14 cellular contexts compared by ENCODE assay signal in genomic region chr1:54795100-54795665, GRCh38. TPM values are rescaled to one million over a fixed set of nuclear protein-coding genes. Genes with fewer than 3 reads are reported as not detected.
DNase-seq lines count a peak whose midpoint lies in the region; ATAC-seq and TF ChIP-seq lines count a peak whose summit lies in the region.
"Had no signal": no experiment of that assay in that cellular context is flagged by ENCODE, and none has a peak within 500 bp of the region (broad histone marks: within the 10 kb centered on the region; RNA-seq: fewer than 3 reads in every experiment).

No MANE protein-coding gene starts in this region.

- CTCF ChIA-PET in CD8-positive, alpha-beta T cell (lab: Charles Lee) = no interaction called here
- CTCF ChIA-PET in IMR-90 (lab: Yijun Ruan, JAX) = no interaction called here

- no peaks in the 10 kb centered on the region for H3K27me3 ChIP-seq in CD8-positive, alpha-beta T cell (ENCODE audit: insufficient read depth, low read length)
- peaks cover 43% of the 10 kb centered on the region for H3K27me3 ChIP-seq in IMR-90 (ENCODE audit: control insufficient read depth, insufficient read depth, low read length)
- no peaks in the 10 kb centered on the region for H3K27me3 ChIP-seq in neural cell (ENCODE audit: insufficient read depth, low read depth, low read length)
- H3K27me3 ChIP-seq in endodermal cell (ENCODE audit: control insufficient read depth, insufficient read depth, low read length, poor library complexity, severe bottlenecking) = peaks cover 7% of the 10 kb centered on the region

- no peaks in the 10 kb centered on the region for H3F3A ChIP-seq in neural cell (ENCODE audit: insufficient read depth, low read length, poor library complexity, severe bottlenecking)

- H3K9ac ChIP-seq in IMR-90 (ENCODE audit: low read depth, low read length) = no peak overlapping the region
- no peak overlapping the region for H3K9ac ChIP-seq in neural cell (ENCODE audit: low read length)
- H3K9ac ChIP-seq in endodermal cell (ENCODE audit: extremely low read depth, low read length, poor library complexity, severe bottlenecking) = no peak overlapping the region

- no peak overlapping the region for H3K56ac ChIP-seq in IMR-90 (ENCODE audit: extremely low read depth, insufficient read depth, low read length)

- TF ChIP-seq CTCF in CD8-positive, alpha-beta T cell (IDR thresholded peaks at IDR 0.05) = no peak
- no peak for TF ChIP-seq CTCF in IMR-90 (conservative IDR thresholded peaks at IDR 0.05; ENCODE audit: low read depth, low read length)
- TF ChIP-seq CTCF in choroid plexus epithelial cell (conservative IDR thresholded peaks at IDR 0.05; ENCODE audit: low read depth, low read length) = peak; percentile 8
- TF ChIP-seq CTCF in neural cell (IDR thresholded peaks at IDR 0.05; ENCODE audit: poor library complexity, severe bottlenecking) = peak; percentile 58
- TF ChIP-seq CTCF in endodermal cell (conservative IDR thresholded peaks at IDR 0.05) = no peak

- H4K20me1 ChIP-seq in IMR-90 (ENCODE audit: insufficient read depth, low read length) (no peaks in the 10 kb centered on the region), neural cell (ENCODE audit: insufficient read depth) (no peaks in the 10 kb centered on the region)

- no peaks in the 10 kb centered on the region for H3K36me3 ChIP-seq in CD8-positive, alpha-beta T cell (ENCODE audit: insufficient read depth, low read length)
- no peaks in the 10 kb centered on the region for H3K36me3 ChIP-seq in IMR-90 (ENCODE audit: control insufficient read depth, insufficient read depth, low read length)
- no peaks in the 10 kb centered on the region for H3K36me3 ChIP-seq in neural cell (ENCODE audit: insufficient read depth, low read length)
- H3K36me3 ChIP-seq in endodermal cell (ENCODE audit: control insufficient read depth, insufficient read depth, low read length) = no peaks in the 10 kb centered on the region
- H3K36me3 ChIP-seq: gastroesophageal sphincter, SJSA1 had no signal

- TF ChIP-seq RAD21 in IMR-90 (IDR thresholded peaks at IDR 0.05; ENCODE audit: low read length) = no peak
- TF ChIP-seq RAD21 in neural cell (conservative IDR thresholded peaks at IDR 0.05) = peak; percentile 63

- ATAC-seq in CD8-positive, alpha-beta T cell = no peak
- ATAC-seq in IMR-90 (ENCODE audit: low read depth) (peak; percentile 57; the same call in 1 of the 2 replicates), GM21390 (IDR thresholded peaks at IDR 0.05; ENCODE audit: unreplicated experiment) (no peak)
- ATAC-seq: gastroesophageal sphincter, right cardiac atrium had no signal

- H4K91ac ChIP-seq in IMR-90 (ENCODE audit: insufficient read depth, low read depth, low read length) = no peak overlapping the region

- H3K79me2 ChIP-seq in neural cell (replicated peaks; ENCODE audit: insufficient read depth, low read length) = no peaks in the 10 kb centered on the region

- no peak overlapping the region for H3K18ac ChIP-seq in IMR-90 (ENCODE audit: low read depth, low read length)

- H2AK9ac ChIP-seq in IMR-90 (replicated peaks; ENCODE audit: low read depth, low read length, poor library complexity) = no peak overlapping the region

- BruUV-seq in IMR-90 (replicated peaks; lab: Mats Ljungman, UMichigan) = no TSS peak

- no peaks in the 10 kb centered on the region for H3K27me3 Mint-ChIP-seq in CD8-positive, alpha-beta T cell (ENCODE audit: low read depth)
- peaks cover 23% of the 10 kb centered on the region for H3K27me3 Mint-ChIP-seq in endodermal cell (ENCODE audit: insufficient read depth)

- no peaks in the 10 kb centered on the region for H3K9me3 ChIP-seq in CD8-positive, alpha-beta T cell (ENCODE audit: low read length)
- H3K9me3 ChIP-seq in IMR-90 (ENCODE audit: control insufficient read depth, insufficient read depth, low read length) (peaks cover 3% of the 10 kb centered on the region), neural cell (ENCODE audit: low read length) (no peaks in the 10 kb centered on the region), endodermal cell (ENCODE audit: control insufficient read depth, low read length) (no peaks in the 10 kb centered on the region)
- H3K9me3 ChIP-seq: mucosa of descending colon had no signal

- no peak overlapping the region for H2BK20ac ChIP-seq in IMR-90 (ENCODE audit: low read depth, low read length)

- TF ChIP-seq POLR2A in IMR-90 (IDR thresholded peaks at IDR 0.05; ENCODE audit: low read depth, low read length) = no peak

- H4K5ac ChIP-seq in IMR-90 (ENCODE audit: low read depth, low read length) = no peak overlapping the region

- no peak overlapping the region for H2BK5ac ChIP-seq in IMR-90 (ENCODE audit: low read depth, low read length, poor library complexity, severe bottlenecking)

- no peak overlapping the region for H2BK15ac ChIP-seq in IMR-90 (ENCODE audit: low read depth, low read length)

- no peak overlapping the region for H3K4ac ChIP-seq in IMR-90 (ENCODE audit: low read depth, low read length)

- peaks cover 43% of the 10 kb centered on the region for H3K4me1 Mint-ChIP-seq in CD8-positive, alpha-beta T cell (ENCODE audit: low read depth)
- peaks cover 10% of the 10 kb centered on the region for H3K4me1 Mint-ChIP-seq in endodermal cell

- no peak overlapping the region for H3K4me3 ChIP-seq in CD8-positive, alpha-beta T cell (ENCODE audit: low read depth, low read length)
- H3K4me3 ChIP-seq in IMR-90 (ENCODE audit: insufficient read depth, low read depth, low read length) = no peak overlapping the region
- H3K4me3 ChIP-seq in choroid plexus epithelial cell (ENCODE audit: low read depth, low read length) = no peak overlapping the region
- H3K4me3 ChIP-seq in neural cell (ENCODE audit: low read length) = no peak overlapping the region
- H3K4me3 ChIP-seq in endodermal cell (ENCODE audit: low read length) = no peak overlapping the region
- H3K4me3 ChIP-seq: gastroesophageal sphincter, mucosa of descending colon, SJSA1 had no signal

- TF ChIP-seq EP300 in neural cell (conservative IDR thresholded peaks at IDR 0.05; ENCODE audit: poor library complexity, severe bottlenecking) = no peak

- no peak overlapping the region for H3K4me3 Mint-ChIP-seq in CD8-positive, alpha-beta T cell
- H3K4me3 Mint-ChIP-seq in endodermal cell = no peak overlapping the region

- no peaks in the 10 kb centered on the region for H3K79me1 ChIP-seq in IMR-90 (ENCODE audit: low read depth in 1 of 2, low read length in 2 of 2)

- intact Hi-C loops in CD8-positive, alpha-beta T cell (cut with DNase I, micrococcal nuclease) = no loop called here
- intact Hi-C loops in IMR-90 (cut with micrococcal nuclease) = no loop called here

- peak overlapping the region; percentile 39 for H3K27ac Mint-ChIP-seq in CD8-positive, alpha-beta T cell
- no peak overlapping the region for H3K27ac Mint-ChIP-seq in endodermal cell

- no peaks in the 10 kb centered on the region for H3K9me2 ChIP-seq in neural cell (ENCODE audit: insufficient read depth, low read length)

- H3K14ac ChIP-seq in IMR-90 (replicated peaks; ENCODE audit: low read depth, low read length) = no peak overlapping the region

- H3K9me3 Mint-ChIP-seq in CD8-positive, alpha-beta T cell = no peaks in the 10 kb centered on the region
- no peaks in the 10 kb centered on the region for H3K9me3 Mint-ChIP-seq in endodermal cell

- no peak for DNase-seq in CD8-positive, alpha-beta T cell
- DNase-seq in IMR-90 (no peak), choroid plexus epithelial cell (ENCODE audit: low read depth) (no peak), pons (ENCODE audit: low spot score) (no peak), endodermal cell (no peak), AML-193 (lab: John Stamatoyannopoulos, UW) (no peak)
- DNase-seq: amniotic stem cell, right cardiac atrium had no signal

- POLR2A ChIA-PET in CD8-positive, alpha-beta T cell (lab: Charles Lee) = no interaction called here
- POLR2A ChIA-PET in IMR-90 (lab: Charles Lee; ENCODE audit: unreplicated experiment) = no interaction called here

- peaks cover 21% of the 10 kb centered on the region for H3K4me1 ChIP-seq in CD8-positive, alpha-beta T cell (ENCODE audit: insufficient read depth, low read length)
- H3K4me1 ChIP-seq in IMR-90 (ENCODE audit: control insufficient read depth, insufficient read depth, low read length) = no peaks in the 10 kb centered on the region
- H3K4me1 ChIP-seq in endodermal cell (ENCODE audit: control insufficient read depth, insufficient read depth, low read length) = no peaks in the 10 kb centered on the region
- H3K4me1 ChIP-seq: gastroesophageal sphincter, SJSA1 had no signal

- H2BK120ac ChIP-seq in IMR-90 (ENCODE audit: low read depth, low read length) = no peak overlapping the region

- H3K4me2 ChIP-seq in IMR-90 (ENCODE audit: low read depth, low read length) = no peak overlapping the region
- no peak overlapping the region for H3K4me2 ChIP-seq in neural cell (ENCODE audit: low read length)

- no peak overlapping the region for H3K27ac ChIP-seq in CD8-positive, alpha-beta T cell (ENCODE audit: low read depth, low read length)
- H3K27ac ChIP-seq in IMR-90 (ENCODE audit: insufficient read depth, low read length) (no peak overlapping the region), neural cell (ENCODE audit: low read length) (no peak overlapping the region), endodermal cell (ENCODE audit: low read depth, low read length) (no peak overlapping the region)
- H3K27ac ChIP-seq: gastroesophageal sphincter, SJSA1 had no signal

- H3K23ac ChIP-seq in IMR-90 (ENCODE audit: low read depth, low read length) = no peak overlapping the region

- no peak overlapping the region for H2AK5ac ChIP-seq in IMR-90 (ENCODE audit: low read depth, low read length)

- in situ Hi-C loops in IMR-90 (cut with MboI; ENCODE audit: low sequenced_read_pairs) = loop anchor here (25.0 kb wide), 1 partner anchor 933 kb away; no protein-coding TSS in a partner anchor

- no CpG with 5 or more reads among the region's 5 CpGs for WGBS in IMR-90 (ENCODE audit: extremely low coverage in 2 of 2, insufficient read length in 1 of 2), 2 experiments
- 60 to 73% methylated on average over 2 to 5 of the region's 5 CpGs for WGBS in endodermal cell (ENCODE audit: insufficient coverage in 1 of 2, insufficient read length in 1 of 2), 2 experiments

- H3K36me3 Mint-ChIP-seq in CD8-positive, alpha-beta T cell = peaks cover 52% of the 10 kb centered on the region
- H3K36me3 Mint-ChIP-seq in endodermal cell (ENCODE audit: low read depth) = no peaks in the 10 kb centered on the region

- no peak overlapping the region for H4K8ac ChIP-seq in IMR-90 (ENCODE audit: low read depth in 2 of 2, low read length in 2 of 2)

- dilution Hi-C loops in IMR-90 (cut with HindIII; ENCODE audit: low sequenced_read_pairs, unreplicated experiment) = no loop called here

- H3K9me1 ChIP-seq in IMR-90 (ENCODE audit: insufficient read depth, low read length) = 0 out of 2 replicates have a peak, but pooled peaks cover 2% of the 10 kb centered on the region

- H2AFZ ChIP-seq in IMR-90 (replicated peaks; ENCODE audit: low read length, poor library complexity) (peak overlapping the region; percentile 41), neural cell (ENCODE audit: low read depth, low read length) (no peak overlapping the region)

RNA-seq across cellular contexts. Expression of gene TTC22, which starts 5.9 kb away (rescaled TPM):
- 1 to 10 TPM; 3.1 to 4.2 TPM for total RNA-seq in CD8-positive, alpha-beta T cell
- total RNA-seq in IMR-90 (2012; rRNA removed) (not detected in 2 replicates), endodermal cell (under 1 TPM; 0.44 to 0.53 TPM)
- polyA plus RNA-seq in IMR-90 (2012; rRNA removed) (not detected in 2 replicates), neural cell (not detected in 2 replicates)
- polyA plus RNA-seq in IMR-90 (2012; cell fraction: cytosol; rRNA removed) = not detected in 2 replicates
- not detected in 2 replicates for polyA plus RNA-seq in IMR-90 (2012; cell fraction: nucleus; rRNA removed; ENCODE audit: low replicate concordance)
- polyA minus RNA-seq in neural cell = not detected in 2 replicates
- polyA plus RNA-seq in endodermal cell (2013, experiment 1 of 2) = 0.11 TPM
- not detected for polyA plus RNA-seq in endodermal cell (2013, experiment 2 of 2)
- total RNA-seq: dermis microvascular lymphatic vessel endothelial cell, SJSA1 had no signal

RNA-seq across cellular contexts. Expression of gene PARS2, which starts 30.9 kb away (rescaled TPM):
- total RNA-seq in CD8-positive, alpha-beta T cell = not detected
- total RNA-seq in IMR-90 (2012; rRNA removed) (6.1 and 6.3 TPM in 2 replicates), endodermal cell (1 to 10 TPM; 8.9 to 9.1 TPM)
- polyA plus RNA-seq in IMR-90 (2012; rRNA removed) (2.9 and 3.4 TPM in 2 replicates), neural cell (1.9 and 2.5 TPM in 2 replicates)
- 2.4 and 2.5 TPM in 2 replicates for polyA plus RNA-seq in IMR-90 (2012; cell fraction: cytosol; rRNA removed)
- polyA plus RNA-seq in IMR-90 (2012; cell fraction: nucleus; rRNA removed; ENCODE audit: low replicate concordance) = 0.87 and 0.99 TPM in 2 replicates
- polyA minus RNA-seq in neural cell = 5.4 and 6.8 TPM in 2 replicates
- polyA plus RNA-seq in endodermal cell (2013, experiment 1 of 2) = 8.7 TPM
- polyA plus RNA-seq in endodermal cell (2013, experiment 2 of 2) = 7.0 TPM

Comparison
In these comparisons a context has a peak if more than half of its experiments do, and no peak if none do; other contexts are left out.
1. CTCF ChIP-seq: peak in choroid plexus epithelial cell (single experiment) and neural cell (single experiment); none in CD8-positive, alpha-beta T cell (single experiment), IMR-90 (single experiment) and endodermal cell (single experiment).